ENCODE assay signal across 1 cellular context in the genomic region with DNA sequence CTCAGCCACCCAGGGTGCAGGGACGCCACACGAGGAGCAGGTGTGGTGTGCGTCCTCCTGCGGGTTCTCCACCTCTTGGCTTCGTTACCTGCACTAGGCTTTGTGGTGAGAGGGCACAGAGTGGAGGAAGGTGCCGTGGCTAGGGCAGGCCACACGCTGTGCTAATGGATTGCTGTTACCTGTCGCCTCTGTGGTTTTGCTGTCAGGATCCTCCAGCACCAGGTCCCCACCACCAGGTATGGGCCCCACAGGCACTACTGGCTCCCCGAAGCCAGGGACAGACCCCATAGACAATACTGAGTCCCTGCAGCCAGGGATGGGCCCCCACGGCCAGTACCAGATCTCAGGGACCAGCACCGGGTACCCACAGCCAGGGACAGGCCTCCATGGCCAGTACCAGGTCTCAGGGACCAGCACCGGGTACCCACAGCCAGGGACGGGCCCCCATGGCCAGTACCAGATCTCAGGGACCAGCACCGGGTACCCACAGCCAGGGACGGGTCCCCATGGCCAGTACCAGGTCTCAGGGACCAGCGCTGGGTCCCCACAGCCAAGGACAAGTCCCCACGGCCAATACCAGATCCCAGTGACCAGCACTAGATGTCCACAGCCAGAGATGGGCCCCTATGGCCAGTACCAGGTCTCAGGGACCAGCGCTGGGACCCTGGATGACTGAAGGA.
TF ChIP-seq lines count a peak whose summit lies in the region.

No MANE protein-coding gene starts in this region.

TF ChIP-seq in IMR-90, 13 proteins besides CTCF, POLR2A, EP300 and RAD21:
- TF ChIP-seq, protein P1, sequence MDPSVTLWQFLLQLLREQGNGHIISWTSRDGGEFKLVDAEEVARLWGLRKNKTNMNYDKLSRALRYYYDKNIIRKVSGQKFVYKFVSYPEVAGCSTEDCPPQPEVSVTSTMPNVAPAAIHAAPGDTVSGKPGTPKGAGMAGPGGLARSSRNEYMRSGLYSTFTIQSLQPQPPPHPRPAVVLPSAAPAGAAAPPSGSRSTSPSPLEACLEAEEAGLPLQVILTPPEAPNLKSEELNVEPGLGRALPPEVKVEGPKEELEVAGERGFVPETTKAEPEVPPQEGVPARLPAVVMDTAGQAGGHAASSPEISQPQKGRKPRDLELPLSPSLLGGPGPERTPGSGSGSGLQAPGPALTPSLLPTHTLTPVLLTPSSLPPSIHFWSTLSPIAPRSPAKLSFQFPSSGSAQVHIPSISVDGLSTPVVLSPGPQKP (IDR thresholded peaks at IDR 0.05; ENCODE audit: borderline replicate concordance, low read depth, low read length): no peak
- TF ChIP-seq FOS (IDR thresholded peaks at IDR 0.05; ENCODE audit: low read depth, low read length) (no peak), MAFK (IDR thresholded peaks at IDR 0.05; ENCODE audit: low read depth, low read length) (no peak), NFE2L2 (IDR thresholded peaks at IDR 0.05; ENCODE audit: low read depth, low read length) (no peak), MAZ (IDR thresholded peaks at IDR 0.05; ENCODE audit: borderline replicate concordance, low read depth, low read length) (no peak)
